9 cellular contexts compared by ENCODE assay signal in the genomic region with DNA sequence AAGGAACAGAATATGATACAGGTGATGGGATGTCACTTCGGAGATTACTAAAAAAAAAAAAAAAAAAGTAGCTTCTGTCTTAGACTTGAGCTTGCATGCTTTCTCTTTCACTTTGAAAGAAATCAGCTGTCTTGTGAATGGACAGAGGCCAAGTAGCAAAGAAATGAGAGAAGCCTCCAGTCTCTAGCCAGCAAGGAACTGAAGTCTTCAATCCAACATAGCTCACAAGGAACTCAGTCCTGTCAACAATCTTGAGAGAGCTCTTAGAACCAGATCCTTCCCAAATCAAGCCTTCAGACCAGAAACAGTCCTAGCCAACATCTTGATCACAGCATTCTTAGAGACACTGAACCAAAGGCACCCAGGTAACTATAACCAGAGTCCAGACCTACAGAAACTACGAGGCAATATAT. TPM values are rescaled to one million over a fixed set of nuclear protein-coding genes. Genes with fewer than 3 reads are reported as not detected.
DNase-seq lines count a peak whose midpoint lies in the region; ATAC-seq and TF ChIP-seq lines count a peak whose summit lies in the region.
"Had no signal": no experiment of that assay in that cellular context is flagged by ENCODE, and none has a peak within 500 bp of the region (broad histone marks: within the 10 kb centered on the region; RNA-seq: fewer than 3 reads in every experiment).

No MANE protein-coding gene starts in this region.

- no peak overlapping the region for H3K27ac ChIP-seq in hepatocyte
- peak overlapping the region in 1 of 3 donors; percentile 6 for H3K27ac ChIP-seq in thyroid gland
- H3K27ac ChIP-seq: C4-2B had no signal

- intact Hi-C loops in thyroid gland (cut with DNase I) = no loop called here

- ATAC-seq in HG02973 (IDR thresholded peaks at IDR 0.05; ENCODE audit: unreplicated experiment) = peak; percentile 63
- ATAC-seq in activated CD8-positive, alpha-beta T cell treated with anti-CD3 and anti-CD28 coated beads, Interleukin-2, amount 10 ng/mL, durations not matched to agents 7 days and 5 days = peak; percentile 79

- H3K9me3 Mint-ChIP-seq in activated CD4-positive, alpha-beta T cell treated with anti-CD3 and anti-CD28 coated beads, Interleukin-2, amount 10 ng/mL, durations not matched to agents 7 days and 5 days = no peaks in the 10 kb centered on the region
- no peaks in the 10 kb centered on the region for H3K9me3 Mint-ChIP-seq in activated CD8-positive, alpha-beta T cell treated with anti-CD3 and anti-CD28 coated beads, Interleukin-2, amount 10 ng/mL, durations not matched to agents 7 days and 5 days (ENCODE audit: insufficient read depth)

- peaks cover 96% of the 10 kb centered on the region for H3K79me2 ChIP-seq in hepatocyte

- H3K4me3 ChIP-seq in hepatocyte (no peak overlapping the region), thyroid gland (replicated peaks in 1 of 3) (no peak overlapping the region)

- H4K20me1 ChIP-seq in hepatocyte (ENCODE audit: insufficient read depth, poor library complexity, severe bottlenecking) = peaks cover 46% of the 10 kb centered on the region

- H3K4me1 Mint-ChIP-seq in activated CD4-positive, alpha-beta T cell treated with anti-CD3 and anti-CD28 coated beads, Interleukin-2, amount 10 ng/mL, durations not matched to agents 7 days and 5 days = peaks cover 66% of the 10 kb centered on the region
- H3K4me1 Mint-ChIP-seq in activated CD8-positive, alpha-beta T cell treated with anti-CD3 and anti-CD28 coated beads, Interleukin-2, amount 10 ng/mL, durations not matched to agents 7 days and 5 days (ENCODE audit: low read depth) = peaks cover 63% of the 10 kb centered on the region

- H3K36me3 Mint-ChIP-seq in activated CD4-positive, alpha-beta T cell treated with anti-CD3 and anti-CD28 coated beads, Interleukin-2, amount 10 ng/mL, durations not matched to agents 7 days and 5 days (ENCODE audit: low read depth) = peaks cover 61% of the 10 kb centered on the region
- H3K36me3 Mint-ChIP-seq in activated CD8-positive, alpha-beta T cell treated with anti-CD3 and anti-CD28 coated beads, Interleukin-2, amount 10 ng/mL, durations not matched to agents 7 days and 5 days (ENCODE audit: low read depth) = peaks cover 61% of the 10 kb centered on the region

- no peaks in the 10 kb centered on the region for H3K9me2 ChIP-seq in hepatocyte (replicated peaks; ENCODE audit: insufficient read depth)

- H3K27ac Mint-ChIP-seq in activated CD4-positive, alpha-beta T cell treated with anti-CD3 and anti-CD28 coated beads, Interleukin-2, amount 10 ng/mL, durations not matched to agents 7 days and 5 days = peak overlapping the region; percentile 73
- H3K27ac Mint-ChIP-seq in activated CD8-positive, alpha-beta T cell treated with anti-CD3 and anti-CD28 coated beads, Interleukin-2, amount 10 ng/mL, durations not matched to agents 7 days and 5 days = peak overlapping the region; percentile 89

- POLR2A ChIA-PET in activated CD4-positive, alpha-beta T cell treated with anti-CD3 and anti-CD28 coated beads, Interleukin-2, amount 10 ng/mL, durations not matched to agents 7 days and 5 days (lab: Charles Lee) = interaction anchor here (0.6 to 0.7 kb wide), 3 partner anchors 193 to 264 kb away, joined by 3 to 4 read pairs (median 4); no protein-coding TSS in a partner anchor
- POLR2A ChIA-PET in activated CD8-positive, alpha-beta T cell treated with anti-CD3 and anti-CD28 coated beads, Interleukin-2, amount 10 ng/mL, durations not matched to agents 7 days and 5 days (lab: Charles Lee) = interaction anchor here (1.2 kb wide), 1 partner anchor 57 kb away, joined by 3 read pairs; no protein-coding TSS in a partner anchor

- no peaks in the 10 kb centered on the region for H3K36me3 ChIP-seq in hepatocyte (replicated peaks; ENCODE audit: insufficient read depth, low read depth)
- H3K36me3 ChIP-seq in thyroid gland = peaks cover 0 to 3% of the 10 kb centered on the region in 2 donors

- H2AFZ ChIP-seq in hepatocyte = no peak overlapping the region

- CTCF ChIA-PET in activated CD4-positive, alpha-beta T cell treated with anti-CD3 and anti-CD28 coated beads, Interleukin-2, amount 10 ng/mL, durations not matched to agents 7 days and 5 days (lab: Charles Lee) = interaction anchor here (0.7 to 0.9 kb wide), 2 partner anchors 21 to 134 kb away, joined by 4 read pairs; no protein-coding TSS in a partner anchor
- CTCF ChIA-PET in activated CD8-positive, alpha-beta T cell treated with anti-CD3 and anti-CD28 coated beads, Interleukin-2, amount 10 ng/mL, durations not matched to agents 7 days and 5 days (lab: Charles Lee) = interaction anchor here (1.0 kb wide), 1 partner anchor 51 kb away, joined by 3 read pairs; no protein-coding TSS in a partner anchor

- no peaks in the 10 kb centered on the region for H3K27me3 Mint-ChIP-seq in activated CD4-positive, alpha-beta T cell treated with anti-CD3 and anti-CD28 coated beads, Interleukin-2, amount 10 ng/mL, durations not matched to agents 7 days and 5 days
- H3K27me3 Mint-ChIP-seq in activated CD8-positive, alpha-beta T cell treated with anti-CD3 and anti-CD28 coated beads, Interleukin-2, amount 10 ng/mL, durations not matched to agents 7 days and 5 days (ENCODE audit: low read depth) = no peaks in the 10 kb centered on the region

- peak overlapping the region; percentile 74 for H3K4me3 Mint-ChIP-seq in activated CD4-positive, alpha-beta T cell treated with anti-CD3 and anti-CD28 coated beads, Interleukin-2, amount 10 ng/mL, durations not matched to agents 7 days and 5 days
- peak overlapping the region; percentile 80 for H3K4me3 Mint-ChIP-seq in activated CD8-positive, alpha-beta T cell treated with anti-CD3 and anti-CD28 coated beads, Interleukin-2, amount 10 ng/mL, durations not matched to agents 7 days and 5 days

- DNase-seq in activated CD4-positive, alpha-beta T cell treated with anti-CD3 and anti-CD28 coated beads, Interleukin-2, amount 10 ng/mL, durations not matched to agents 7 days and 5 days = peak; percentile 22
- no peak for DNase-seq in activated CD4-positive, alpha-beta T cell treated with anti-CD3 and anti-CD28 coated beads for 48 hours
- peak; percentile 25 for DNase-seq in activated CD8-positive, alpha-beta T cell treated with anti-CD3 and anti-CD28 coated beads, Interleukin-2, amount 10 ng/mL, durations not matched to agents 7 days and 5 days
- DNase-seq in hepatocyte (ENCODE audit: low spot score) (peak; percentile 16), stromal cell of bone marrow (ENCODE audit: low read depth) (peak; percentile 72), islet precursor cell (no peak), thyroid gland (no peak)

- TF ChIP-seq POLR2A in thyroid gland (IDR thresholded peaks at IDR 0.05) = no peak

- H3K9me3 ChIP-seq in hepatocyte (ENCODE audit: low read depth) (no peaks in the 10 kb centered on the region), thyroid gland (no peaks in the 10 kb centered on the region)

- no peaks in the 10 kb centered on the region for H3K27me3 ChIP-seq in hepatocyte
- H3K27me3 ChIP-seq in thyroid gland = no peaks in the 10 kb centered on the region

- TF ChIP-seq CTCF in hepatocyte (IDR thresholded peaks at IDR 0.05; ENCODE audit: poor library complexity) = no peak
- no peak for TF ChIP-seq CTCF in thyroid gland (IDR thresholded peaks at IDR 0.05)

- H3K4me2 ChIP-seq in hepatocyte = peak overlapping the region; percentile 51

- H3K4me1 ChIP-seq in hepatocyte (ENCODE audit: insufficient read depth) (peaks cover 16% of the 10 kb centered on the region), thyroid gland (peaks cover 30 to 53% of the 10 kb centered on the region in 2 donors)

- 66% methylated on average over 2 of the region's 2 CpGs for WGBS in hepatocyte (ENCODE audit: low lambda C conversion rate, missing lambda C conversion rate)
- 48 to 58% methylated on average over 2 of the region's 2 CpGs for WGBS in thyroid gland, 2 donors

RNA-seq across cellular contexts. Expression of a gene that starts 7.7 kb away (rescaled TPM):
- total RNA-seq in activated CD4-positive, alpha-beta T cell treated with anti-CD3 and anti-CD28 coated beads, Interleukin-2, amount 10 ng/mL, durations not matched to agents 7 days and 5 days = 100 to 1,000 TPM; 134 to 136 TPM
- total RNA-seq in activated CD8-positive, alpha-beta T cell treated with anti-CD3 and anti-CD28 coated beads, Interleukin-2, amount 10 ng/mL, durations not matched to agents 7 days and 5 days = 100 to 1,000 TPM in 1 of 2 experiments, 10 to 100 TPM in 1; 97.1 to 111 TPM
- total RNA-seq in hepatocyte = 106 and 138 TPM in 2 replicates
- polyA plus RNA-seq in hepatocyte = 102 and 131 TPM in 2 replicates
- total RNA-seq in thyroid gland = 100 to 1,000 TPM; 267 to 633 (median 382) TPM

RNA-seq across cellular contexts. Expression of a gene that starts 55.4 kb away (rescaled TPM):
- 10 to 100 TPM; 77.6 to 92.3 TPM for total RNA-seq in activated CD4-positive, alpha-beta T cell treated with anti-CD3 and anti-CD28 coated beads, Interleukin-2, amount 10 ng/mL, durations not matched to agents 7 days and 5 days
- 10 to 100 TPM; 62.5 to 72.3 TPM for total RNA-seq in activated CD8-positive, alpha-beta T cell treated with anti-CD3 and anti-CD28 coated beads, Interleukin-2, amount 10 ng/mL, durations not matched to agents 7 days and 5 days
- total RNA-seq in hepatocyte (34.0 and 36.2 TPM in 2 replicates), thyroid gland (10 to 100 TPM; 47.9 to 55.1 (median 49.3) TPM)
- 12.8 and 16.6 TPM in 2 replicates for polyA plus RNA-seq in hepatocyte

Comparison
In these comparisons a context has a peak if more than half of its experiments do, and no peak if none do; other contexts are left out.
1. DNase-seq: peak in activated CD4-positive, alpha-beta T cell treated with anti-CD3 and anti-CD28 coated beads, Interleukin-2, amount 10 ng/mL, durations not matched to agents 7 days and 5 days (single experiment), activated CD8-positive, alpha-beta T cell treated with anti-CD3 and anti-CD28 coated beads, Interleukin-2, amount 10 ng/mL, durations not matched to agents 7 days and 5 days (single experiment), hepatocyte (single experiment) and stromal cell of bone marrow (single experiment); none in activated CD4-positive, alpha-beta T cell treated with anti-CD3 and anti-CD28 coated beads for 48 hours (single experiment), islet precursor cell (single experiment) and thyroid gland (0 of 2).